ENCODE assay signal across 1 cellular context in the genomic region with DNA sequence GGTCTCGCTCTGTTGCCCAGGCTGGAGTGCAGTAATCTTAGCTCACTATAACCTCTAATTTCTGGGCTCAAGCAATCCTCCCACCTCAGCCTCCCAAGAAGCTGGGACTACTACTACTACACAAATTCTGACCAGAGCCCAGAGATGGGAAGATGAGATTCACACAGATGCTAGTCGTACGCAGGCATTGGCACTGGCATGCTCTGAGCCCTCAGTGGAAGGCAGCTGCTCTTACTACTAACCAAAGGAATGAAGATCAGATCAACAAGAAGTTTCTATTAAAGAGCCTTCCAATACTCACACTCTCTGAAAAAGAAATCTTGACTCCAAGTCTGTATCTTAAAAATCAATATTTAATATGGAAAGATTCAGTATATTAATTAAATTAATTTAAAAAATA.
TF ChIP-seq lines count a peak whose summit lies in the region.

No MANE protein-coding gene starts in this region.

TF ChIP-seq in HepG2, 621 proteins besides CTCF, POLR2A, EP300 and RAD21:
- no peak for TF ChIP-seq MYNN (CRISPR knock-in tag; IDR thresholded peaks at IDR 0.05; ENCODE audit: low read depth)
- TF ChIP-seq FIP1L1 (IDR thresholded peaks at IDR 0.05; ENCODE audit: borderline replicate concordance, insufficient read depth, low read depth, low read length), result no peak
- TF ChIP-seq ZNF350 (CRISPR knock-in tag; IDR thresholded peaks at IDR 0.05; ENCODE audit: borderline replicate concordance, low read depth), result no peak
- no peak for TF ChIP-seq FLYWCH1 (CRISPR knock-in tag; IDR thresholded peaks at IDR 0.05)
- TF ChIP-seq ASH2L (IDR thresholded peaks at IDR 0.05; ENCODE audit: insufficient read length, low read depth, low read length), result no peak
- TF ChIP-seq ZNF646 (CRISPR knock-in tag; IDR thresholded peaks at IDR 0.05), result no peak
TF ChIP-seq in HepG2: peak in this region for 0.
